1 cellular context compared by ENCODE assay signal in genomic region chr1:164614316-164614715, GRCh38.
TF ChIP-seq lines count a peak whose summit lies in the region.

No MANE protein-coding gene starts in this region.

TF ChIP-seq in H1, 55 proteins besides CTCF, POLR2A, EP300 and RAD21:
- TF ChIP-seq ATF3 (IDR thresholded peaks at IDR 0.05; ENCODE audit: insufficient read depth, low read depth, low read length) (no peak), GABPA (IDR thresholded peaks at IDR 0.05; ENCODE audit: borderline replicate concordance, insufficient read depth, low read length) (no peak), SP2 (IDR thresholded peaks at IDR 0.05; ENCODE audit: low read length) (no peak), TAF7 (optimal IDR thresholded peaks at IDR 0.05; ENCODE audit: borderline replicate concordance, low read depth, low read length) (no peak), NRF1 (IDR thresholded peaks at IDR 0.05; ENCODE audit: low read depth, low read length) (no peak), SAP30 (IDR thresholded peaks at IDR 0.05; ENCODE audit: insufficient read depth, insufficient replicate concordance, low read length) (no peak), CBX5 (IDR thresholded peaks at IDR 0.05; ENCODE audit: low read depth, low read length) (no peak)
